ENCODE assay signal across 32 cellular contexts in genomic region chr19:3268326-3268725, GRCh38. TPM values are rescaled to one million over a fixed set of nuclear protein-coding genes. Genes with fewer than 3 reads are reported as not detected.
"Had no signal": no experiment of that assay in that cellular context is flagged by ENCODE, and none has a peak within 500 bp of the region (broad histone marks: within the 10 kb centered on the region; RNA-seq: fewer than 3 reads in every experiment).

No MANE protein-coding gene starts in this region.

- H3K4me3 Mint-ChIP-seq: activated CD4-positive, alpha-beta T cell treated with anti-CD3 and anti-CD28 coated beads for 36 hours; activated CD8-positive, alpha-beta memory T cell treated with anti-CD3 and anti-CD28 coated beads, Interleukin-2, amount 10 ng/mL, durations not matched to agents 7 days and 5 days; activated CD8-positive, alpha-beta T cell treated with anti-CD3 and anti-CD28 coated beads, Interleukin-2, amount 10 ng/mL, durations not matched to agents 7 days and 5 days; activated naive CD8-positive, alpha-beta T cell; dendritic cell treated with granulocyte-macrophage colony-stimulating factor and Interleukin-4, amounts not matched to agents 40 ng/mL and 50 ng/mL, for 4 days; memory B cell; naive thymus-derived CD8-positive, alpha-beta T cell; stimulated activated effector memory CD8-positive, alpha-beta T cell treated with anti-CD3 and anti-CD28 coated beads, Interleukin-12 subunit alpha, Interleukin-12 subunit beta, amount 100 ng/mL, for 72 hours; stimulated activated naive CD8-positive, alpha-beta T cell treated with anti-CD3 and anti-CD28 coated beads, Interleukin-15, Interleukin-2, amounts not matched to agents 100 ng/mL and 50 ng/mL, for 24 hours had no signal

- H3K27ac ChIP-seq: body of pancreas, cardiac muscle cell, epithelial cell of prostate, esophagus squamous epithelium, prostate gland, thyroid gland, upper lobe of left lung, vagina had no signal

- H3K4me1 ChIP-seq: body of pancreas, esophagus squamous epithelium, prostate gland, thyroid gland, upper lobe of left lung, vagina had no signal

- H3K36me3 Mint-ChIP-seq: activated CD8-positive, alpha-beta memory T cell treated with anti-CD3 and anti-CD28 coated beads, Interleukin-2, amount 10 ng/mL, durations not matched to agents 7 days and 5 days; activated naive CD8-positive, alpha-beta T cell; naive thymus-derived CD8-positive, alpha-beta T cell had no signal

- H3K36me3 ChIP-seq: cardiac muscle cell, esophagus squamous epithelium, prostate gland, thyroid gland, upper lobe of left lung, vagina had no signal

- FAIRE-seq: endometrium, small intestine had no signal

- H3K4me3 ChIP-seq: body of pancreas, cardiac muscle cell, esophagus squamous epithelium, prostate gland, thyroid gland, upper lobe of left lung, vagina had no signal

- H3K27me3 ChIP-seq: thyroid gland, vagina had no signal

- H3K27ac Mint-ChIP-seq: activated CD4-positive, alpha-beta T cell treated with anti-CD3 and anti-CD28 coated beads for 36 hours; activated CD8-positive, alpha-beta memory T cell treated with anti-CD3 and anti-CD28 coated beads, Interleukin-2, amount 10 ng/mL, durations not matched to agents 7 days and 5 days; activated CD8-positive, alpha-beta T cell treated with anti-CD3 and anti-CD28 coated beads, Interleukin-2, amount 10 ng/mL, durations not matched to agents 7 days and 5 days; activated naive CD8-positive, alpha-beta T cell; activated T-helper 2 cell treated with anti-CD3 and anti-CD28 coated beads, Interferon-gamma antibody, Interleukin-2, Interleukin-4, amounts not matched to agents 10 μg/mL and 5 μg/mL and 100 μg/mL, durations not matched to agents 14 hours and 24 hours and 36 hours; dendritic cell treated with granulocyte-macrophage colony-stimulating factor and Interleukin-4, amounts not matched to agents 40 ng/mL and 50 ng/mL, for 4 days; memory B cell; stimulated activated effector memory CD8-positive, alpha-beta T cell treated with anti-CD3 and anti-CD28 coated beads, Interleukin-12 subunit alpha, Interleukin-12 subunit beta, amount 100 ng/mL, for 72 hours; stimulated activated naive CD8-positive, alpha-beta T cell treated with anti-CD3 and anti-CD28 coated beads, Interleukin-15, Interleukin-2, amounts not matched to agents 100 ng/mL and 50 ng/mL, for 24 hours had no signal

- H3K9me3 ChIP-seq: prostate gland, thyroid gland, vagina had no signal

- DNase-seq: activated CD4-positive, alpha-beta T cell treated with anti-CD3 and anti-CD28 coated beads for 36 hours; activated CD4-positive, CD25-positive, alpha-beta regulatory T cell; activated CD8-positive, alpha-beta memory T cell treated with anti-CD3 and anti-CD28 coated beads, Interleukin-2, amount 10 ng/mL, durations not matched to agents 7 days and 5 days; activated CD8-positive, alpha-beta T cell treated with anti-CD3 and anti-CD28 coated beads, Interleukin-2, amount 10 ng/mL, durations not matched to agents 7 days and 5 days; activated naive CD4-positive, alpha-beta T cell; activated T-cell treated with anti-CD3 and anti-CD28 coated beads, Interleukin-2, amount 50 U/mL, for 48 hours; aorta; body of pancreas; effector CD4-positive, alpha-beta T cell; esophagus squamous epithelium; foreskin melanocyte; islet precursor cell; midbrain; naive thymus-derived CD8-positive, alpha-beta T cell; retina; small intestine; stimulated activated CD4-positive, alpha-beta T cell treated with anti-CD3 and anti-CD28 coated beads, Interleukin-4, amount 100 ng/mL, for 24 hours; thyroid gland; upper lobe of left lung had no signal

- H3K9me3 Mint-ChIP-seq: stimulated activated effector memory CD8-positive, alpha-beta T cell treated with anti-CD3 and anti-CD28 coated beads, Interleukin-12 subunit alpha, Interleukin-12 subunit beta, amount 100 ng/mL, for 72 hours; stimulated activated naive CD8-positive, alpha-beta T cell treated with anti-CD3 and anti-CD28 coated beads, Interleukin-15, Interleukin-2, amounts not matched to agents 100 ng/mL and 50 ng/mL, for 24 hours had no signal

- ATAC-seq: activated CD4-positive, alpha-beta T cell treated with anti-CD3 and anti-CD28 coated beads for 36 hours; activated CD8-positive, alpha-beta memory T cell treated with anti-CD3 and anti-CD28 coated beads, Interleukin-2, amount 10 ng/mL, durations not matched to agents 7 days and 5 days; activated CD8-positive, alpha-beta T cell treated with anti-CD3 and anti-CD28 coated beads, Interleukin-2, amount 10 ng/mL, durations not matched to agents 7 days and 5 days; body of pancreas; naive thymus-derived CD8-positive, alpha-beta T cell; sciatic nerve; stimulated activated effector memory CD8-positive, alpha-beta T cell treated with anti-CD3 and anti-CD28 coated beads, Interleukin-12 subunit alpha, Interleukin-12 subunit beta, amount 100 ng/mL, for 72 hours had no signal

- H3K4me1 Mint-ChIP-seq: activated CD4-positive, alpha-beta T cell treated with anti-CD3 and anti-CD28 coated beads for 36 hours; activated CD8-positive, alpha-beta memory T cell treated with anti-CD3 and anti-CD28 coated beads, Interleukin-2, amount 10 ng/mL, durations not matched to agents 7 days and 5 days; memory B cell; stimulated activated effector memory CD8-positive, alpha-beta T cell treated with anti-CD3 and anti-CD28 coated beads, Interleukin-12 subunit alpha, Interleukin-12 subunit beta, amount 100 ng/mL, for 72 hours had no signal

RNA-seq across cellular contexts. Expression of gene CELF5, which starts 43.9 kb away (rescaled TPM):
- total RNA-seq: activated CD8-positive, alpha-beta memory T cell treated with anti-CD3 and anti-CD28 coated beads, Interleukin-2, amount 10 ng/mL, durations not matched to agents 7 days and 5 days; aorta; esophagus squamous epithelium; subcutaneous adipose tissue; thyroid gland; vagina had no signal
- polyA plus RNA-seq: naive thymus-derived CD8-positive, alpha-beta T cell had no signal
